In genomic region chr7:97844036-97844435, GRCh38 we compare ENCODE assay signal across 16 cellular contexts. TPM values are rescaled to one million over a fixed set of nuclear protein-coding genes. Genes with fewer than 3 reads are reported as not detected.
DNase-seq lines count a peak whose midpoint lies in the region; ATAC-seq, FAIRE-seq and TF ChIP-seq lines count a peak whose summit lies in the region.
"Had no signal": no experiment of that assay in that cellular context is flagged by ENCODE, and none has a peak within 500 bp of the region (broad histone marks: within the 10 kb centered on the region; RNA-seq: fewer than 3 reads in every experiment).

No MANE protein-coding gene starts in this region.

- TF ChIP-seq EP300 in K562 (IDR thresholded peaks at IDR 0.05; ENCODE audit: low read length), result no peak

- ATAC-seq in K562 (peak; percentile 57), HG03521 (IDR thresholded peaks at IDR 0.05; ENCODE audit: unreplicated experiment) (no peak)
- ATAC-seq: left lobe of liver had no signal

- no peak overlapping the region for H4K8ac ChIP-seq in mesenchymal stem cell (ENCODE audit: low read length)

- no peak overlapping the region for H3K27ac Mint-ChIP-seq in MCF 10A (ENCODE audit: low read depth, unreplicated experiment)
- H3K27ac Mint-ChIP-seq in type B pancreatic cell, result no peak overlapping the region

- no peaks in the 10 kb centered on the region for H3K36me3 ChIP-seq in breast epithelium
- H3K36me3 ChIP-seq in K562 (ENCODE audit: control insufficient read depth, insufficient read depth, low read length), result no peaks in the 10 kb centered on the region
- H3K36me3 ChIP-seq in mesenchymal stem cell (ENCODE audit: control insufficient read depth in 1 of 2, insufficient read depth in 2 of 2, low read depth in 1 of 2, low read length in 2 of 2), result no peaks in the 10 kb centered on the region

- H3K27ac ChIP-seq in breast epithelium, result no peak overlapping the region
- no peak overlapping the region for H3K27ac ChIP-seq in K562 (ENCODE audit: extremely low read depth, low read depth, low read length)
- no peak overlapping the region for H3K27ac ChIP-seq in mesenchymal stem cell (ENCODE audit: low read length, poor library complexity, severe bottlenecking)
- H3K27ac ChIP-seq: coronary artery had no signal

- H3K4me2 ChIP-seq in K562 (ENCODE audit: insufficient read depth, low read length) (no peak overlapping the region), mesenchymal stem cell (ENCODE audit: low read length, poor library complexity, severe bottlenecking) (no peak overlapping the region)

- no peak overlapping the region for H2AK5ac ChIP-seq in mesenchymal stem cell (ENCODE audit: low read length, severe bottlenecking)

- no peak overlapping the region for H2BK12ac ChIP-seq in mesenchymal stem cell (ENCODE audit: low read length in 2 of 2)

- TF ChIP-seq CTCF in MCF 10A (IDR thresholded peaks at IDR 0.05; ENCODE audit: unreplicated experiment) (no peak), breast epithelium (IDR thresholded peaks at IDR 0.05) (no peak), NB4 (IDR thresholded peaks at IDR 0.05; ENCODE audit: low read depth, low read length) (no peak), K562 (IDR thresholded peaks at IDR 0.05 in 2 of 3, conservative IDR thresholded peaks at IDR 0.05 in 1 of 3; ENCODE audit: insufficient read depth in 2 of 3, low read depth in 1 of 3, low read length in 3 of 3) (peak; percentile 19 to 41 (median 22); a peak in 3 of 6 replicates), type B pancreatic cell (conservative IDR thresholded peaks at IDR 0.05) (peak; percentile 32)

- CTCF ChIA-PET in MCF 10A (lab: Yijun Ruan, JAX), result interaction anchor here (0.5 to 6.6 kb wide), 20 partner anchors 7 to 1960 kb away, joined by 3 to 79 read pairs (median 4); no protein-coding TSS in a partner anchor
- CTCF ChIA-PET in K562 (lab: Yijun Ruan, JAX; ENCODE audit: low intra/inter-chr PET ratio), result interaction anchor here (0.6 to 1.1 kb wide), 2 partner anchors 693 to 698 kb away, joined by 3 to 4 read pairs; no protein-coding TSS in a partner anchor

- no peaks in the 10 kb centered on the region for H3K9me1 ChIP-seq in K562 (ENCODE audit: control insufficient read depth, insufficient read depth, low read length)

- in situ Hi-C loops in K562 (cut with MboI), result loop anchor here (10.0 kb wide), 1 partner anchor 1929 kb away; no protein-coding TSS in a partner anchor

- DNase-seq in MCF 10A (ENCODE audit: unreplicated experiment) (peak; percentile 28), breast epithelium (ENCODE audit: low spot score in 2 of 2) (no peak), NB4 (ENCODE audit: low read depth) (peak; percentile 32), K562 (ENCODE audit: extremely low read depth in 1 of 4, low spot score in 3 of 4) (peak in 1 of 4 experiments; percentile 30), type B pancreatic cell (ENCODE audit: extremely low spot score, unreplicated experiment) (no peak), mesenchymal stem cell (no peak), NCI-H1694 treated with DMSO at 0.1 percent for 48 hours (lab: John Stamatoyannopoulos, UW) (no peak)
- DNase-seq: activated CD4-positive, alpha-beta T cell treated with anti-CD3 and anti-CD28 coated beads, Interleukin-2, amount 50 U/mL, for 1 hour; activated T-cell treated with anti-CD3 and anti-CD28 coated beads, Interleukin-2, amount 50 U/mL, for 48 hours; NCI-H1048; NCI-H446; posterior cingulate gyrus; T-helper 9 cell had no signal

- H3K4me3 ChIP-seq in breast epithelium (no peak overlapping the region), NB4 (ENCODE audit: low read depth, low read length) (no peak overlapping the region), K562 (no peak overlapping the region), mesenchymal stem cell (ENCODE audit: insufficient read depth in 1 of 2, low read depth in 1 of 2, low read length in 2 of 2) (no peak overlapping the region)
- H3K4me3 ChIP-seq: coronary artery had no signal

- H4K20me1 ChIP-seq in K562 (replicated peaks; ENCODE audit: control insufficient read depth, insufficient read depth, low read length), result no peaks in the 10 kb centered on the region

- POLR2A ChIA-PET in MCF 10A (lab: Yijun Ruan, JAX), result no interaction called here
- POLR2A ChIA-PET in K562 (lab: Yijun Ruan, JAX), result no interaction called here

- H3K4ac ChIP-seq in mesenchymal stem cell (ENCODE audit: low read depth in 1 of 2, low read length in 2 of 2), result no peak overlapping the region

- no peak overlapping the region for H4K91ac ChIP-seq in mesenchymal stem cell (ENCODE audit: low read length)

- TF ChIP-seq POLR2A in breast epithelium (IDR thresholded peaks at IDR 0.05), result no peak
- no peak for TF ChIP-seq POLR2A in NB4 (IDR thresholded peaks at IDR 0.05; ENCODE audit: extremely low read depth, insufficient read length)
- no peak for TF ChIP-seq POLR2A in K562 (conservative IDR thresholded peaks at IDR 0.05)

- H3K4me1 ChIP-seq in breast epithelium (no peaks in the 10 kb centered on the region), K562 (replicated peaks in 1 of 2; ENCODE audit: control insufficient read depth in 2 of 2, insufficient read depth in 2 of 2, low read length in 2 of 2) (no peaks in the 10 kb centered on the region; a peak in 1 of 5 replicates), mesenchymal stem cell (ENCODE audit: control insufficient read depth, insufficient read depth, low read depth, low read length) (no peaks in the 10 kb centered on the region)

- no peak overlapping the region for H3K9ac ChIP-seq in K562 (ENCODE audit: insufficient read depth in 1 of 2, low read depth in 2 of 2, low read length in 2 of 2)
- H3K9ac ChIP-seq in mesenchymal stem cell (ENCODE audit: low read length), result no peak overlapping the region

- no peak overlapping the region for H3K23ac ChIP-seq in mesenchymal stem cell (ENCODE audit: low read length in 2 of 2)

- H3K4me1 Mint-ChIP-seq in MCF 10A (ENCODE audit: insufficient read depth, unreplicated experiment) (no peaks in the 10 kb centered on the region), type B pancreatic cell (ENCODE audit: unreplicated experiment) (no peaks in the 10 kb centered on the region)

- no peaks in the 10 kb centered on the region for H3K9me3 Mint-ChIP-seq in MCF 10A (ENCODE audit: unreplicated experiment)
- H3K9me3 Mint-ChIP-seq in type B pancreatic cell, result no peaks in the 10 kb centered on the region

- no peaks in the 10 kb centered on the region for H3K79me2 ChIP-seq in K562 (ENCODE audit: control insufficient read depth, insufficient read depth, low read length)

- peak; percentile 77 for FAIRE-seq in K562 (lab: Jason Lieb, UNC)

- H2BK5ac ChIP-seq in mesenchymal stem cell (ENCODE audit: low read depth, low read length, poor library complexity, severe bottlenecking), result no peak overlapping the region

- H3K9me3 ChIP-seq in breast epithelium (peaks cover 0 to 4% of the 10 kb centered on the region in 2 donors), K562 (replicated peaks; ENCODE audit: control insufficient read depth, insufficient read depth, low read depth, low read length) (no peaks in the 10 kb centered on the region; the same call in 1 of the 2 replicates), mesenchymal stem cell (ENCODE audit: control insufficient read depth, low read length) (no peaks in the 10 kb centered on the region)

- no peak overlapping the region for H3K14ac ChIP-seq in mesenchymal stem cell (ENCODE audit: low read length in 2 of 2)

- peaks cover 32% of the 10 kb centered on the region for H3K27me3 Mint-ChIP-seq in MCF 10A (ENCODE audit: insufficient read depth, unreplicated experiment)
- peaks cover 8% of the 10 kb centered on the region for H3K27me3 Mint-ChIP-seq in type B pancreatic cell

- no peaks in the 10 kb centered on the region for H3K27me3 ChIP-seq in breast epithelium
- H3K27me3 ChIP-seq in K562 (ENCODE audit: control insufficient read depth in 2 of 2, insufficient read depth in 2 of 2, low read length in 2 of 2), result no peaks in the 10 kb centered on the region
- H3K27me3 ChIP-seq in mesenchymal stem cell (ENCODE audit: control insufficient read depth in 1 of 2, insufficient read depth in 1 of 2, low read length in 2 of 2), result peaks cover 10 to 20% of the 10 kb centered on the region in 2 experiments

- H2BK120ac ChIP-seq in mesenchymal stem cell (ENCODE audit: low read depth, low read length), result no peak overlapping the region

- intact Hi-C loops in MCF 10A (cut with micrococcal nuclease), result loop anchor here (2.0 kb wide), 2 partner anchors 345 to 1927 kb away; no protein-coding TSS in a partner anchor
- intact Hi-C loops in breast epithelium (cut with DNase I; ENCODE audit: low total_unique reads), result no loop called here
- intact Hi-C loops in K562 (cut with micrococcal nuclease), result loop anchor here (2.0 to 10.0 kb wide), 3 partner anchors 345 to 1429 kb away; no protein-coding TSS in a partner anchor

- 20% methylated on average over 3 of the region's 3 CpGs for WGBS in K562 (ENCODE audit: insufficient coverage, low coverage, missing lambda C conversion rate)
- 86% methylated on average over 2 of the region's 3 CpGs for WGBS in mesenchymal stem cell

- TF ChIP-seq RAD21 in K562 (CRISPR knock-in tag; conservative IDR thresholded peaks at IDR 0.05 in 1 of 2, IDR thresholded peaks at IDR 0.05 in 1 of 2), result peak in 1 of 2 experiments; percentile 20; a peak in 2 of 4 replicates

- H3K79me1 ChIP-seq in mesenchymal stem cell (replicated peaks; ENCODE audit: low read length, poor library complexity, severe bottlenecking), result no peaks in the 10 kb centered on the region

- H2AFZ ChIP-seq in K562 (ENCODE audit: low read depth, low read length) (no peak overlapping the region), mesenchymal stem cell (ENCODE audit: low read depth, low read length) (no peak overlapping the region)

- no peak overlapping the region for H3K4me3 Mint-ChIP-seq in MCF 10A (ENCODE audit: unreplicated experiment)
- no peak overlapping the region for H3K4me3 Mint-ChIP-seq in type B pancreatic cell

- no peak overlapping the region for H2BK15ac ChIP-seq in mesenchymal stem cell (ENCODE audit: low read depth, poor library complexity, severe bottlenecking)

- H3K36me3 Mint-ChIP-seq in MCF 10A (ENCODE audit: insufficient read depth, unreplicated experiment) (no peaks in the 10 kb centered on the region), type B pancreatic cell (no peaks in the 10 kb centered on the region)

- H3K18ac ChIP-seq in mesenchymal stem cell (ENCODE audit: low read depth in 1 of 2, low read length in 2 of 2), result no peak overlapping the region

- BruUV-seq in MCF 10A (replicated peaks; lab: Mats Ljungman, UMichigan), result no TSS peak
- no TSS peak for BruUV-seq in K562 (replicated peaks; lab: Mats Ljungman, UMichigan)

RNA-seq across cellular contexts. Expression of gene ASNS, which starts 28.2 kb away (rescaled TPM):
- total RNA-seq in MCF 10A (2022), result 191 and 303 TPM in 2 replicates
- total RNA-seq in breast epithelium, result 10 to 100 TPM in 2 of 3 donors, 1 to 10 TPM in 1; 7.0 to 23.3 (median 16.5) TPM
- 152 and 366 TPM in 2 replicates for total RNA-seq in K562 (2011; cell fraction: chromatin; rRNA removed; ENCODE audit: low replicate concordance)
- total RNA-seq in K562 (2011; cell fraction: nucleolus; rRNA removed), result 72.2 and 86.7 TPM in 2 replicates
- 180 and 190 TPM in 2 replicates for total RNA-seq in K562 (2011; cell fraction: nucleoplasm; rRNA removed)
- 110 and 116 TPM in 2 replicates for total RNA-seq in K562 (2014; rRNA removed)
- 195 and 236 TPM in 2 replicates for total RNA-seq in K562 (2014; rRNA removed; fragmentation: Illumina TruSeq; extraction: Trizol)
- total RNA-seq in K562 (2015; rRNA removed; fragmentation: Illumina TruSeq; extraction: Trizol), result 36.0 and 42.1 TPM in 2 replicates
- 208 and 215 TPM in 2 replicates for total RNA-seq in K562 (2021)
- polyA plus RNA-seq in K562 (2011; rRNA removed), result 127 and 129 TPM in 2 replicates
- 50.5 and 79.9 TPM in 2 replicates for polyA plus RNA-seq in K562 (2011; cell fraction: cytosol; rRNA removed)
- 142 and 195 TPM in 2 replicates for polyA plus RNA-seq in K562 (2011; cell fraction: nucleus; rRNA removed)
- polyA plus RNA-seq in K562 (2012), result 92.6 and 745 TPM in 2 replicates
- polyA plus RNA-seq in K562 (2014; fragmentation: Illumina TruSeq; extraction: Trizol), result 345 and 354 TPM in 2 replicates
- 100 to 1,000 TPM; 232 to 268 TPM for polyA plus RNA-seq in K562 (2014; fragmentation: Nextera tagmentation; extraction: Ambion mirVana)
- 261 and 331 TPM in 2 replicates for polyA plus RNA-seq in K562 (2014; rRNA removed)
- 134 and 171 TPM in 2 replicates for polyA minus RNA-seq in K562 (2011; rRNA and poly(A)+ RNA removed)
- polyA minus RNA-seq in K562 (2011; cell fraction: cytosol; rRNA and poly(A)+ RNA removed), result 42.9 and 53.7 TPM in 2 replicates
- 36.8 and 107 TPM in 2 replicates for polyA minus RNA-seq in K562 (2011; cell fraction: nucleus; rRNA and poly(A)+ RNA removed)
- total RNA-seq in type B pancreatic cell (ENCODE audit: low replicate concordance), result 48.0 and 50.5 TPM in 2 replicates
- 86.4 TPM for polyA plus RNA-seq in mesenchymal stem cell (2013, experiment 1 of 2)
- polyA plus RNA-seq in mesenchymal stem cell (2013, experiment 2 of 2), result 85.8 TPM

Comparison
In these comparisons a context has a peak if more than half of its experiments do, and no peak if none do; other contexts are left out.
1. DNase-seq: peak in MCF 10A (single experiment) and NB4 (single experiment); none in breast epithelium (0 of 2), type B pancreatic cell (single experiment), mesenchymal stem cell (single experiment) and NCI-H1694 treated with DMSO at 0.1 percent for 48 hours (single experiment).
2. CTCF ChIP-seq: peak in K562 (3 of 3) and type B pancreatic cell (single experiment); none in MCF 10A (single experiment), breast epithelium (0 of 3) and NB4 (single experiment).